In the genomic region with DNA sequence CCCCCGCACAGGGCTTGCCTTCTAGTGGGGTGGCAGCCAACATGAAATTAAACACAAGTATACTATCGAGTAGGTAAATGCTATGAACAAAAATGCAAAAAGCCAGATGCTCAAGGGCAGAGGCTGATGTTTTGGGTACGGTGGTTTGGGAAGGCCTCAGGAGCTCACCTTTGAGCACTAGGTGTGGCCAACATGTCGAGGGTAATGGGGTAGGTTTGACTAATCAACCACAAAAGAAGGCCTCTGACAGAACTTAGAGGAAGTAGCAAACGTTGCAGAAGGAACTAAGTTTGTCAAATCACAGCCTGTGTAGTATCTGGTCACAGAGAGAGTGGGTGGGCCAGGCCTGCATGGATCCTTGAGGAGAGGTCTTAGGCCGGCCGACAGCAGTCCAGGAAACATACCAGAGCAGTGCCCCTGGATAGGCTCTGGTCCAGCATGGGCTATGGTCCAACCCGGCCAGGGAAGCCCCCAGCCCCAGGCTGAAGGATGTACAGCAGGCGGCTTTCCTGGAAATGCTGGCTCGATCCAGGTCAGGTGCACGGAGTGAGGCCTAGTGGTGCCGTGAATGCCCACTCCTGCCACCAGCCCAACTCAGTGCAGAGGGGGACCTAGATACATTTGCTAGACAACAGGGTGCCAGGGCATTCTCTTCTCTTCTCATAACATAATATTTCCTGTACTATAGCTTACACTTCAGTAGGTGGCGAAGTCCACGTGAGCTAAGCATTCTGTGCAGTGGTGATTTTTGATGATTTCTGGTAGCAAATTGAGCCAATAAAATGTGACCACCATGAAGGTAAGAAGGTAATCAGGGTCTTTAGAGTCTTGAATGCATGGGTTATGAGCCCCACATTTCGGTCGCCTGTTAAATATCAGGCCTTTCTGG, we compare ENCODE assay signal across 1 cellular context.
TF ChIP-seq lines count a peak whose summit lies in the region.

No MANE protein-coding gene starts in this region.

TF ChIP-seq in K562, 482 proteins besides CTCF, POLR2A, EP300 and RAD21 (continued from another document):
- TF ChIP-seq, protein P1, sequence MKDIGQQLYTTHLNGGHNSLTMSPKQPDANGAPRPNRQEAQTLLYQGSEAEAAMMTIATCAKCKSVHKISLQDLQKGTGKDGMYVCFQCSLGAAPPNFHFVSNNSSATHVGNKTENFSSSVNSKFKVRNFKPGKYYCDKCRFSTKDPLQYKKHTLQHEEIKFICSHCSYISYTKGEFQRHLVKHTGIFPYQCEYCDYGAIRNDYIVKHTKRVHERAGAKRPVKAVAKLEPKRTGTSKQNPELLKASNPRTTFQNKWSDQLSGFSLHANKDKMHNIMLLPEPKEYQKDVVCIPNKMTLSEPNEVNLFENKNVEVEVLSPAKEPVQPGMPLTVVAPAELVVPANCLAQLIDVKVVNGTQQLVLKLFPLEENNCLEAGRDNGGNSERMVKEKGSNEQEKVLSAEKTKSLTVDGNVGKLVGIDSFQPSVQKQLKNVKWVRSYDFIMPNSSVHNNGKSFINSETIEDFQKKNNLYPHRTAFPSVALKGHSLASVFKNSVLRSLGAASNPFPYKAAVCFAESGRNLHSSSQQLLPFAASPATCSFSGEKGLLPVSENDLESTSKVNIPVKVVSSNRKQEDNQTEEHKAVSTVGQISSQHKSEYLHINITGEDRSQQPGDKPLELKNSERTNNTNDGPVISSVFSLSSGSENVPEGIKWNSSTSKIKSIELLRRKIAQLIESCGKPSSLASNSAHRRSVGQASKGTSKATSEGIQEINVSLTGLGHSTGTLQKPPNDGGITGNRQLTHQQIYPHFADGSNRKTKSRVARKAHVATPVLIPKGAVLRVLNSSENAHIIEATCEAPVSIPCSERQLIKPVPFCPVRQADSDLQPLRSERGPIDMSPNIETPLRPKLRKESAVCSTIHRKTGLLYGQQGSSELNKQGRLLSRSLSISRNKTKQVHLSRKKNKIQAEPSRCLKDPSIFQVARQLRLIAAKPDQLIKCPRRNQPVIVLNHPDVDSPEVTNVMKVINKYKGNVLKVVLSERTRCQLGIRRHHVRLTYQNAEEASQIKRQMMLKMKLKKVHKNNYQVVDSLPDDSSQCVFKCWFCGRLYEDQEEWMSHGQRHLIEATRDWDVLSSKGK (CRISPR knock-in tag; IDR thresholded peaks at IDR 0.05), result no peak
- no peak for TF ChIP-seq NFIX (CRISPR knock-in tag; IDR thresholded peaks at IDR 0.05; ENCODE audit: low read depth)
- no peak for TF ChIP-seq ZNF444 (CRISPR knock-in tag; IDR thresholded peaks at IDR 0.05)
- TF ChIP-seq, protein P2, sequence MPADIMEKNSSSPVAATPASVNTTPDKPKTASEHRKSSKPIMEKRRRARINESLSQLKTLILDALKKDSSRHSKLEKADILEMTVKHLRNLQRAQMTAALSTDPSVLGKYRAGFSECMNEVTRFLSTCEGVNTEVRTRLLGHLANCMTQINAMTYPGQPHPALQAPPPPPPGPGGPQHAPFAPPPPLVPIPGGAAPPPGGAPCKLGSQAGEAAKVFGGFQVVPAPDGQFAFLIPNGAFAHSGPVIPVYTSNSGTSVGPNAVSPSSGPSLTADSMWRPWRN (IDR thresholded peaks at IDR 0.05; ENCODE audit: low read depth), result no peak
- no peak for TF ChIP-seq MTA3 (IDR thresholded peaks at IDR 0.05; ENCODE audit: borderline replicate concordance)
- TF ChIP-seq LCOR (CRISPR knock-in tag; IDR thresholded peaks at IDR 0.05), result no peak
- TF ChIP-seq, protein P3, sequence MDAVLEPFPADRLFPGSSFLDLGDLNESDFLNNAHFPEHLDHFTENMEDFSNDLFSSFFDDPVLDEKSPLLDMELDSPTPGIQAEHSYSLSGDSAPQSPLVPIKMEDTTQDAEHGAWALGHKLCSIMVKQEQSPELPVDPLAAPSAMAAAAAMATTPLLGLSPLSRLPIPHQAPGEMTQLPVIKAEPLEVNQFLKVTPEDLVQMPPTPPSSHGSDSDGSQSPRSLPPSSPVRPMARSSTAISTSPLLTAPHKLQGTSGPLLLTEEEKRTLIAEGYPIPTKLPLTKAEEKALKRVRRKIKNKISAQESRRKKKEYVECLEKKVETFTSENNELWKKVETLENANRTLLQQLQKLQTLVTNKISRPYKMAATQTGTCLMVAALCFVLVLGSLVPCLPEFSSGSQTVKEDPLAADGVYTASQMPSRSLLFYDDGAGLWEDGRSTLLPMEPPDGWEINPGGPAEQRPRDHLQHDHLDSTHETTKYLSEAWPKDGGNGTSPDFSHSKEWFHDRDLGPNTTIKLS (IDR thresholded peaks at IDR 0.05; ENCODE audit: borderline replicate concordance, low read depth), result no peak
- no peak for TF ChIP-seq POLR2AphosphoS2 (IDR thresholded peaks at IDR 0.05; ENCODE audit: low read length)
- TF ChIP-seq, protein P4, sequence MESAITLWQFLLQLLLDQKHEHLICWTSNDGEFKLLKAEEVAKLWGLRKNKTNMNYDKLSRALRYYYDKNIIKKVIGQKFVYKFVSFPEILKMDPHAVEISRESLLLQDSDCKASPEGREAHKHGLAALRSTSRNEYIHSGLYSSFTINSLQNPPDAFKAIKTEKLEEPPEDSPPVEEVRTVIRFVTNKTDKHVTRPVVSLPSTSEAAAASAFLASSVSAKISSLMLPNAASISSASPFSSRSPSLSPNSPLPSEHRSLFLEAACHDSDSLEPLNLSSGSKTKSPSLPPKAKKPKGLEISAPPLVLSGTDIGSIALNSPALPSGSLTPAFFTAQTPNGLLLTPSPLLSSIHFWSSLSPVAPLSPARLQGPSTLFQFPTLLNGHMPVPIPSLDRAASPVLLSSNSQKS (CRISPR knock-in tag; IDR thresholded peaks at IDR 0.05), result no peak
- no peak for TF ChIP-seq ZNF561 (CRISPR knock-in tag; conservative IDR thresholded peaks at IDR 0.05)
- TF ChIP-seq ZNF311 (CRISPR knock-in tag; IDR thresholded peaks at IDR 0.05), result no peak
- TF ChIP-seq, protein P5, sequence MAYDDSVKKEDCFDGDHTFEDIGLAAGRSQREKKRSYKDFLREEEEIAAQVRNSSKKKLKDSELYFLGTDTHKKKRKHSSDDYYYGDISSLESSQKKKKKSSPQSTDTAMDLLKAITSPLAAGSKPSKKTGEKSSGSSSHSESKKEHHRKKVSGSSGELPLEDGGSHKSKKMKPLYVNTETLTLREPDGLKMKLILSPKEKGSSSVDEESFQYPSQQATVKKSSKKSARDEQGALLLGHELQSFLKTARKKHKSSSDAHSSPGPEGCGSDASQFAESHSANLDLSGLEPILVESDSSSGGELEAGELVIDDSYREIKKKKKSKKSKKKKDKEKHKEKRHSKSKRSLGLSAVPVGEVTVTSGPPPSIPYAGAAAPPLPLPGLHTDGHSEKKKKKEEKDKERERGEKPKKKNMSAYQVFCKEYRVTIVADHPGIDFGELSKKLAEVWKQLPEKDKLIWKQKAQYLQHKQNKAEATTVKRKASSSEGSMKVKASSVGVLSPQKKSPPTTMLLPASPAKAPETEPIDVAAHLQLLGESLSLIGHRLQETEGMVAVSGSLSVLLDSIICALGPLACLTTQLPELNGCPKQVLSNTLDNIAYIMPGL (CRISPR knock-in tag; IDR thresholded peaks at IDR 0.05), result no peak
- TF ChIP-seq HMGN3 (IDR thresholded peaks at IDR 0.05; ENCODE audit: borderline replicate concordance, extremely low read depth, insufficient read length, low read depth, low read length), result no peak
- no peak for TF ChIP-seq NCOA1 (IDR thresholded peaks at IDR 0.05; ENCODE audit: low read depth)
- TF ChIP-seq, protein P6, sequence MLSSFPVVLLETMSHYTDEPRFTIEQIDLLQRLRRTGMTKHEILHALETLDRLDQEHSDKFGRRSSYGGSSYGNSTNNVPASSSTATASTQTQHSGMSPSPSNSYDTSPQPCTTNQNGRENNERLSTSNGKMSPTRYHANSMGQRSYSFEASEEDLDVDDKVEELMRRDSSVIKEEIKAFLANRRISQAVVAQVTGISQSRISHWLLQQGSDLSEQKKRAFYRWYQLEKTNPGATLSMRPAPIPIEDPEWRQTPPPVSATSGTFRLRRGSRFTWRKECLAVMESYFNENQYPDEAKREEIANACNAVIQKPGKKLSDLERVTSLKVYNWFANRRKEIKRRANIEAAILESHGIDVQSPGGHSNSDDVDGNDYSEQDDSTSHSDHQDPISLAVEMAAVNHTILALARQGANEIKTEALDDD (IDR thresholded peaks at IDR 0.05), result peak; percentile 67; the same call in 1 of the 2 replicates
- no peak for TF ChIP-seq POLR2G (IDR thresholded peaks at IDR 0.05; ENCODE audit: low read depth, low read length)
- TF ChIP-seq, protein P7, sequence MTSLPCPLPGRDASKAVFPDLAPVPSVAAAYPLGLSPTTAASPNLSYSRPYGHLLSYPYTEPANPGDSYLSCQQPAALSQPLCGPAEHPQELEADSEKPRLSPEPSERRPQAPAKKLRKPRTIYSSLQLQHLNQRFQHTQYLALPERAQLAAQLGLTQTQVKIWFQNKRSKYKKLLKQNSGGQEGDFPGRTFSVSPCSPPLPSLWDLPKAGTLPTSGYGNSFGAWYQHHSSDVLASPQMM (CRISPR knock-in tag; IDR thresholded peaks at IDR 0.05), result no peak
- TF ChIP-seq HDAC6 (IDR thresholded peaks at IDR 0.05; ENCODE audit: low read depth, low read length), result no peak
- TF ChIP-seq GTF2A2 (tag; IDR thresholded peaks at IDR 0.05), result peak; percentile 58; the same call in 1 of the 2 replicates
- no peak for TF ChIP-seq ZFP36 (IDR thresholded peaks at IDR 0.05; ENCODE audit: low read depth, low read length, partially characterized antibody)
